ENCODE assay signal across 1 cellular context in genomic region chr7:157866525-157866924, GRCh38.
TF ChIP-seq lines count a peak whose summit lies in the region.

No MANE protein-coding gene starts in this region.

TF ChIP-seq in HepG2, 621 proteins besides CTCF, POLR2A, EP300 and RAD21 (continued from another document):
- no peak for TF ChIP-seq TRAFD1 (CRISPR knock-in tag; IDR thresholded peaks at IDR 0.05; ENCODE audit: borderline replicate concordance)
- no peak for TF ChIP-seq MLX (CRISPR knock-in tag; IDR thresholded peaks at IDR 0.05)
- TF ChIP-seq ZFP36L2 (CRISPR knock-in tag; IDR thresholded peaks at IDR 0.05) = no peak
- no peak for TF ChIP-seq ZNF281 (CRISPR knock-in tag; IDR thresholded peaks at IDR 0.05; ENCODE audit: borderline replicate concordance)
- no peak for TF ChIP-seq MAFK (conservative IDR thresholded peaks at IDR 0.05 in 1 of 2, IDR thresholded peaks at IDR 0.05 in 1 of 2; ENCODE audit: low read length in 2 of 2)
- no peak for TF ChIP-seq ZFP1 (CRISPR knock-in tag; IDR thresholded peaks at IDR 0.05)
- TF ChIP-seq ZNF605 (CRISPR knock-in tag; IDR thresholded peaks at IDR 0.05) = no peak
- TF ChIP-seq GPN1 (CRISPR knock-in tag; IDR thresholded peaks at IDR 0.05; ENCODE audit: borderline replicate concordance) = no peak
- no peak for TF ChIP-seq SP140L (CRISPR knock-in tag; IDR thresholded peaks at IDR 0.05; ENCODE audit: borderline replicate concordance)
- TF ChIP-seq ZNF503 (CRISPR knock-in tag; IDR thresholded peaks at IDR 0.05) = no peak
- TF ChIP-seq RELA (CRISPR knock-in tag; IDR thresholded peaks at IDR 0.05) = no peak
- TF ChIP-seq SKI (IDR thresholded peaks at IDR 0.05; ENCODE audit: partially characterized antibody) = no peak
- TF ChIP-seq CSRNP2 (CRISPR knock-in tag; conservative IDR thresholded peaks at IDR 0.05; ENCODE audit: low read depth) = no peak
- no peak for TF ChIP-seq ZBTB26 (CRISPR knock-in tag; IDR thresholded peaks at IDR 0.05; ENCODE audit: borderline replicate concordance)
- no peak for TF ChIP-seq ZNF484 (CRISPR knock-in tag; IDR thresholded peaks at IDR 0.05; ENCODE audit: borderline replicate concordance, low read depth)
